1 cellular context compared by ENCODE assay signal in the genomic region with DNA sequence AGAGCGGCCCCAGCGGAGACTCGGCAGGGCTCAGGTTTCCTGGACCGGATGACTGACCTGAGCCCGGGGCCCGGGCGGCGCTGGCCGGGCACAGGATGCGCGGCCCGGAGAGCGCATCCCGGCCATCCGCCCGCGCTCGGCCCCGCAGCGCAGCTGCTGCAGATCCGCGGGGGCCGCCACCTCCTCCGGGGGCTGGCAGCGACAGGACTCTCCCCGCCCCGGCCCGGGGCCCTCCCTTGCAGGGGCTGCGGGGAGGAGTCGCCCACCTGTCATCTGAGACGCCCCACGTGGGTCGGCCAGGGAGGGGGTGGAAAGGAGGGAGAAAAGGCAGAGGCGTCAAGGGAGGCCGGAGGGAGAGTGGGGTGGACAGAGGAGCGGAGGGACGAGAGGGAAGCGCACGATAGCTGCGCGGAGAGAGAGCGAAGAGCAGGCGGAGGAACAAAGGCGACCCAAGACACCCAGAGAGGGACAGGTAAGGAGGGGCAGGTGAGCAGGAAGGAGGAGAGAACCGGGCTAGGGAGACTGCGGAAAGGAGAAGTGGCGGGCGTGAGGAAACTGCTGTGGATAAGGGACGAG.
TF ChIP-seq lines count a peak whose summit lies in the region.

No MANE protein-coding gene starts in this region.

TF ChIP-seq in HEK293, 187 proteins besides CTCF, POLR2A, EP300 and RAD21 (continued from another document and continues in another):
- TF ChIP-seq, protein P1, sequence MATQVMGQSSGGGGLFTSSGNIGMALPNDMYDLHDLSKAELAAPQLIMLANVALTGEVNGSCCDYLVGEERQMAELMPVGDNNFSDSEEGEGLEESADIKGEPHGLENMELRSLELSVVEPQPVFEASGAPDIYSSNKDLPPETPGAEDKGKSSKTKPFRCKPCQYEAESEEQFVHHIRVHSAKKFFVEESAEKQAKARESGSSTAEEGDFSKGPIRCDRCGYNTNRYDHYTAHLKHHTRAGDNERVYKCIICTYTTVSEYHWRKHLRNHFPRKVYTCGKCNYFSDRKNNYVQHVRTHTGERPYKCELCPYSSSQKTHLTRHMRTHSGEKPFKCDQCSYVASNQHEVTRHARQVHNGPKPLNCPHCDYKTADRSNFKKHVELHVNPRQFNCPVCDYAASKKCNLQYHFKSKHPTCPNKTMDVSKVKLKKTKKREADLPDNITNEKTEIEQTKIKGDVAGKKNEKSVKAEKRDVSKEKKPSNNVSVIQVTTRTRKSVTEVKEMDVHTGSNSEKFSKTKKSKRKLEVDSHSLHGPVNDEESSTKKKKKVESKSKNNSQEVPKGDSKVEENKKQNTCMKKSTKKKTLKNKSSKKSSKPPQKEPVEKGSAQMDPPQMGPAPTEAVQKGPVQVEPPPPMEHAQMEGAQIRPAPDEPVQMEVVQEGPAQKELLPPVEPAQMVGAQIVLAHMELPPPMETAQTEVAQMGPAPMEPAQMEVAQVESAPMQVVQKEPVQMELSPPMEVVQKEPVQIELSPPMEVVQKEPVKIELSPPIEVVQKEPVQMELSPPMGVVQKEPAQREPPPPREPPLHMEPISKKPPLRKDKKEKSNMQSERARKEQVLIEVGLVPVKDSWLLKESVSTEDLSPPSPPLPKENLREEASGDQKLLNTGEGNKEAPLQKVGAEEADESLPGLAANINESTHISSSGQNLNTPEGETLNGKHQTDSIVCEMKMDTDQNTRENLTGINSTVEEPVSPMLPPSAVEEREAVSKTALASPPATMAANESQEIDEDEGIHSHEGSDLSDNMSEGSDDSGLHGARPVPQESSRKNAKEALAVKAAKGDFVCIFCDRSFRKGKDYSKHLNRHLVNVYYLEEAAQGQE (tag by site-specific recombination; IDR thresholded peaks at IDR 0.05) = no peak; the same call in 1 of the 2 replicates
- TF ChIP-seq ZNF768 (tag by site-specific recombination; IDR thresholded peaks at IDR 0.05) (no peak; the same call in 1 of the 2 replicates), ZNF169 (tag by site-specific recombination; IDR thresholded peaks at IDR 0.05) (no peak), MZF1 (tag by site-specific recombination; IDR thresholded peaks at IDR 0.05; ENCODE audit: borderline replicate concordance) (no peak; the same call in 1 of the 2 replicates), ZNF214 (tag by site-specific recombination; IDR thresholded peaks at IDR 0.05; ENCODE audit: borderline replicate concordance) (no peak), ZNF248 (tag by site-specific recombination; IDR thresholded peaks at IDR 0.05) (no peak), SALL2 (tag by site-specific recombination; IDR thresholded peaks at IDR 0.05; ENCODE audit: borderline replicate concordance) (no peak), ZNF621 (tag by site-specific recombination; IDR thresholded peaks at IDR 0.05) (no peak), ZNF571 (tag by site-specific recombination; IDR thresholded peaks at IDR 0.05) (no peak), ZNF530 (tag by site-specific recombination; IDR thresholded peaks at IDR 0.05; ENCODE audit: low read depth) (no peak), ZNF629 (tag by site-specific recombination; IDR thresholded peaks at IDR 0.05) (peak; percentile 88; the same call in 1 of the 2 replicates), MYNN (tag by site-specific recombination; IDR thresholded peaks at IDR 0.05; ENCODE audit: borderline replicate concordance) (no peak), ZNF404 (tag by site-specific recombination; IDR thresholded peaks at IDR 0.05) (no peak), TRIM28 (IDR thresholded peaks at IDR 0.05; ENCODE audit: borderline replicate concordance, low read length) (0 out of 2 replicates have a peak, but pooled peaks have one; percentile 59), ZFHX2 (tag by site-specific recombination; conservative IDR thresholded peaks at IDR 0.05) (peak; percentile 100), ZBTB10 (tag by site-specific recombination; IDR thresholded peaks at IDR 0.05) (peak; percentile 90), ZNF692 (tag by site-specific recombination; IDR thresholded peaks at IDR 0.05) (peak; percentile 100), KLF1 (tag by site-specific recombination; IDR thresholded peaks at IDR 0.05) (peak; percentile 88), ZNF549 (tag by site-specific recombination; IDR thresholded peaks at IDR 0.05) (0 out of 2 replicates have a peak, but pooled peaks have one; percentile 33), ZNF37A (tag by site-specific recombination; IDR thresholded peaks at IDR 0.05) (no peak), ZIC2 (tag by site-specific recombination; IDR thresholded peaks at IDR 0.05) (peak; percentile 73), WT1 (tag by site-specific recombination; IDR thresholded peaks at IDR 0.05) (peak; percentile 90), ZNF701 (tag by site-specific recombination; IDR thresholded peaks at IDR 0.05) (peak; percentile 81), PRDM10 (tag by site-specific recombination; IDR thresholded peaks at IDR 0.05) (peak; percentile 97), ZNF473 (tag by site-specific recombination; IDR thresholded peaks at IDR 0.05) (no peak), ZNF24 (tag by site-specific recombination; IDR thresholded peaks at IDR 0.05) (peak; percentile 91), ELK4 (IDR thresholded peaks at IDR 0.05; ENCODE audit: borderline replicate concordance, low read depth, low read length) (no peak), ZNF280C (tag by site-specific recombination; IDR thresholded peaks at IDR 0.05) (no peak), ZNF707 (tag by site-specific recombination; IDR thresholded peaks at IDR 0.05) (peak; percentile 64), ZNF221 (tag by site-specific recombination; IDR thresholded peaks at IDR 0.05; ENCODE audit: borderline replicate concordance) (no peak), ZBTB1 (tag by site-specific recombination; IDR thresholded peaks at IDR 0.05) (peak; percentile 70; the same call in 1 of the 2 replicates), ZBTB17 (tag by site-specific recombination; IDR thresholded peaks at IDR 0.05) (peak; percentile 100), ZNF544 (tag by site-specific recombination; IDR thresholded peaks at IDR 0.05) (no peak), ZNF521 (tag by site-specific recombination; IDR thresholded peaks at IDR 0.05) (no peak), ZSCAN30 (tag by site-specific recombination; IDR thresholded peaks at IDR 0.05) (peak; percentile 92), ZBTB7A (tag by site-specific recombination; IDR thresholded peaks at IDR 0.05; ENCODE audit: low read depth) (peak; percentile 97), ZNF600 (tag by site-specific recombination; IDR thresholded peaks at IDR 0.05) (peak; percentile 100)
- TF ChIP-seq, protein P2, sequence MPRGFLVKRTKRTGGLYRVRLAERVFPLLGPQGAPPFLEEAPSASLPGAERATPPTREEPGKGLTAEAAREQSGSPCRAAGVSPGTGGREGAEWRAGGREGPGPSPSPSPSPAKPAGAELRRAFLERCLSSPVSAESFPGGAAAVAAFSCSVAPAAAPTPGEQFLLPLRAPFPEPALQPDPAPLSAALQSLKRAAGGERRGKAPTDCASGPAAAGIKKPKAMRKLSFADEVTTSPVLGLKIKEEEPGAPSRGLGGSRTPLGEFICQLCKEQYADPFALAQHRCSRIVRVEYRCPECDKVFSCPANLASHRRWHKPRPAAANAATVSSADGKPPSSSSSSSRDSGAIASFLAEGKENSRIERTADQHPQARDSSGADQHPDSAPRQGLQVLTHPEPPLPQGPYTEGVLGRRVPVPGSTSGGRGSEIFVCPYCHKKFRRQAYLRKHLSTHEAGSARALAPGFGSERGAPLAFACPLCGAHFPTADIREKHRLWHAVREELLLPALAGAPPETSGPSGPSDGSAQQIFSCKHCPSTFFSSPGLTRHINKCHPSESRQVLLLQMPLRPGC (tag by site-specific recombination; IDR thresholded peaks at IDR 0.05) = peak; percentile 89
- TF ChIP-seq, protein P3, sequence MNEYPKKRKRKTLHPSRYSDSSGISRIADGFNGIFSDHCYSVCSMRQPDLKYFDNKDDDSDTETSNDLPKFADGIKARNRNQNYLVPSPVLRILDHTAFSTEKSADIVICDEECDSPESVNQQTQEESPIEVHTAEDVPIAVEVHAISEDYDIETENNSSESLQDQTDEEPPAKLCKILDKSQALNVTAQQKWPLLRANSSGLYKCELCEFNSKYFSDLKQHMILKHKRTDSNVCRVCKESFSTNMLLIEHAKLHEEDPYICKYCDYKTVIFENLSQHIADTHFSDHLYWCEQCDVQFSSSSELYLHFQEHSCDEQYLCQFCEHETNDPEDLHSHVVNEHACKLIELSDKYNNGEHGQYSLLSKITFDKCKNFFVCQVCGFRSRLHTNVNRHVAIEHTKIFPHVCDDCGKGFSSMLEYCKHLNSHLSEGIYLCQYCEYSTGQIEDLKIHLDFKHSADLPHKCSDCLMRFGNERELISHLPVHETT (tag by site-specific recombination; IDR thresholded peaks at IDR 0.05) = peak; percentile 97
